In the genomic region with DNA sequence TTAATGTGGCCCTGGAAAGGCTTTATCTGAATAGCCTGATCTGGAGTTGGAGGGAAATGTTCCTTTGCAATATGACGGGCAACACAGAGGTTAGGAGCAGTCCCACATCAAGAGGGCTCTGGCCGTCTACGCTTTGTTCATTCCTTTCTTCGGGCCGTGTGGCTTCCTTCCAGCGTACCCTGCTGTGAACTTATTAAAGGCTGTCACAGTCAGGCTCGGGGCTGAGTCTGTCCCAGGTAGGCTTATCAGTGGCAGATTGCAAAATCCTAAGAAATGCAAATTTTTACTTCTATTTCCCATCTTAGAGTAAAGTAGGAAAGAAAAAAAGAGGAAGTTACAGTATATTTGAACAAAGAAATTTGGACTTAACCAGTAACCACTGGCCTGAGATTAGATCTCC, we compare ENCODE assay signal across 16 cellular contexts.
DNase-seq lines count a peak whose midpoint lies in the region; ATAC-seq and TF ChIP-seq lines count a peak whose summit lies in the region.
"Had no signal": no experiment of that assay in that cellular context is flagged by ENCODE, and none has a peak within 500 bp of the region (broad histone marks: within the 10 kb centered on the region; RNA-seq: fewer than 3 reads in every experiment).

No MANE protein-coding gene starts in this region.

- H3K4me3 Mint-ChIP-seq in nephron: no peak overlapping the region
- H3K4me3 Mint-ChIP-seq: CD14-positive monocyte had no signal

- peaks cover 52% of the 10 kb centered on the region for H3K4me1 Mint-ChIP-seq in nephron
- H3K4me1 Mint-ChIP-seq: CD14-positive monocyte had no signal

- H3K4me3 ChIP-seq in BE2C (ENCODE audit: low read depth, low read length) (no peak overlapping the region), HUES6 (ENCODE audit: low read depth, low read length) (no peak overlapping the region)
- H3K4me3 ChIP-seq: HAP-1 had no signal

- H3K27me3 Mint-ChIP-seq in nephron (ENCODE audit: low read depth): peaks cover 8% of the 10 kb centered on the region

- peak; percentile 58 for DNase-seq in BE2C
- peak; percentile 3 for DNase-seq in cerebellar cortex (ENCODE audit: low spot score)
- DNase-seq in NK-92 (lab: John Stamatoyannopoulos, UW; ENCODE audit: unreplicated experiment): no peak
- DNase-seq: DMS153, NCI-H1092 treated with DMSO at 0.1 percent for 48 hours, NCI-H1694, NCI-H2107, NCI-H2227 treated with DMSO at 0.1 percent for 48 hours, SIG-M5 had no signal

- TF ChIP-seq CTCF in BE2C (IDR thresholded peaks at IDR 0.05; ENCODE audit: low read depth, low read length) (0 out of 2 replicates have a peak, but pooled peaks have one; percentile 7), nephron (IDR thresholded peaks at IDR 0.05; ENCODE audit: unreplicated experiment in 3 of 3) (no peak)

- no peaks in the 10 kb centered on the region for H3K36me3 Mint-ChIP-seq in nephron (ENCODE audit: low read depth)
- H3K36me3 Mint-ChIP-seq: CD14-positive monocyte had no signal

- no peak for ATAC-seq in GM18907 (IDR thresholded peaks at IDR 0.05; ENCODE audit: unreplicated experiment)
- ATAC-seq in HG02970 (IDR thresholded peaks at IDR 0.05; ENCODE audit: low FRiP score, unreplicated experiment): no peak

- H3K36me3 ChIP-seq in BE2C: no peaks in the 10 kb centered on the region
- no peaks in the 10 kb centered on the region for H3K36me3 ChIP-seq in HUES6 (ENCODE audit: control insufficient read depth, insufficient read depth, low read length)
- H3K36me3 ChIP-seq: HAP-1 had no signal

- H3K27ac ChIP-seq in HUES6 (ENCODE audit: low read depth, low read length): peak overlapping the region; percentile 43; the same call in 1 of the 2 replicates
- H3K27ac ChIP-seq: HL-60 had no signal

- H3K4me1 ChIP-seq in BE2C: peaks cover 21% of the 10 kb centered on the region
- peaks cover 37% of the 10 kb centered on the region for H3K4me1 ChIP-seq in HUES6 (ENCODE audit: control insufficient read depth, insufficient read depth, low read length)
- H3K4me1 ChIP-seq: HAP-1 had no signal

- H3K27ac Mint-ChIP-seq in nephron: peak overlapping the region; percentile 53 to 79 (median 60)
- H3K27ac Mint-ChIP-seq: CD14-positive monocyte had no signal

- no peaks in the 10 kb centered on the region for H3K9me3 ChIP-seq in BE2C
- H3K9me3 ChIP-seq in HUES6 (ENCODE audit: control insufficient read depth, insufficient read depth, low read depth, low read length): no peaks in the 10 kb centered on the region
- H3K9me3 ChIP-seq: HAP-1 had no signal

- H3K9ac ChIP-seq in HUES6 (ENCODE audit: low read length): peak overlapping the region; percentile 41

- H3K27me3 ChIP-seq in BE2C (no peaks in the 10 kb centered on the region), HUES6 (ENCODE audit: control insufficient read depth, insufficient read depth, low read length) (no peaks in the 10 kb centered on the region)

- H3K9me3 Mint-ChIP-seq in nephron: no peaks in the 10 kb centered on the region
